In the genomic region with DNA sequence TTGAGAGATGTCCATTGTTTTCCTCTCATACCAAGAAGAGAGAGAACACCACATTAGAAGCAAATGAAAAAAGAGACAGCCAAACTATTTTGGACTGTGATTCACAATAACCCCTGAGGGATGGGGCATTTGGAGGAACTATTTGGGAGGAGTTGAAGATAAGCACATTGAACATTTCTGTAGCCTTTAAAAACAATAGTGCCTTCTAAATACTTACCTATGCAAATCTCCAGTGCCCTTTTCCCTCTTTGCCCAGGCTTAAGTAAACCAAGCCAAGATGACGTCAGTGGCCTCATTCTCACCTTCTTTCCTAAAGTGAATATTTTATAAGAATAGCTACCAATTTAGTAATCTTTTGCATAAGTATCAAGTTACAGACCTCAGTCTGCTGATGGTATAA, we compare ENCODE assay signal across 18 cellular contexts.
DNase-seq lines count a peak whose midpoint lies in the region; ATAC-seq, FAIRE-seq and TF ChIP-seq lines count a peak whose summit lies in the region.
"Had no signal": no experiment of that assay in that cellular context is flagged by ENCODE, and none has a peak within 500 bp of the region (broad histone marks: within the 10 kb centered on the region; RNA-seq: fewer than 3 reads in every experiment).

No MANE protein-coding gene starts in this region.

- H3K4me2 ChIP-seq in OCI-LY7 (ENCODE audit: low read length): no peak overlapping the region

- WGBS in heart left ventricle, 4 donors: 52 to 72% (median 57%) methylated on average over 1 of the region's 1 CpG

- H3K4me1 Mint-ChIP-seq in Calu3 (ENCODE audit: low read depth, unreplicated experiment): peaks cover 61% of the 10 kb centered on the region

- DNase-seq in Calu3 (peak; percentile 17), RWPE2 (ENCODE audit: low spot score) (no peak), heart left ventricle (no peak), pulmonary artery endothelial cell (ENCODE audit: low read depth, low spot score) (peak; percentile 66), OCI-LY7 (ENCODE audit: low spot score) (no peak), D721Med (ENCODE audit: insufficient read length, low spot score) (no peak), DMS79 treated with DMSO at 0.1 percent for 48 hours (lab: John Stamatoyannopoulos, UW) (no peak)
- DNase-seq: C1 segment of cervical spinal cord; CD8-positive, alpha-beta memory T cell; DMS79; KG1; NCI-H1417; NCI-H187 treated with DMSO at 0.1 percent for 48 hours; NCI-H2227 treated with DMSO at 0.1 percent for 48 hours; NCI-H524; PC-3 had no signal

- peaks cover 5% of the 10 kb centered on the region for H3K36me3 Mint-ChIP-seq in Calu3 (ENCODE audit: insufficient read depth, unreplicated experiment)
- H3K36me3 Mint-ChIP-seq: CD8-positive, alpha-beta memory T cell had no signal

- no peak overlapping the region for H2AFZ ChIP-seq in OCI-LY7 (ENCODE audit: low read length)

- no peaks in the 10 kb centered on the region for H3K9me2 ChIP-seq in OCI-LY7 (ENCODE audit: insufficient read depth, low read length)

- POLR2A ChIA-PET in OCI-LY7 (lab: Charles Lee): no interaction called here

- BruUV-seq in Calu3 (replicated peaks; lab: Mats Ljungman, UMichigan) (no TSS peak), OCI-LY7 (replicated peaks; lab: Mats Ljungman, UMichigan) (no TSS peak)

- no peaks in the 10 kb centered on the region for H3K27me3 ChIP-seq in RWPE2 (ENCODE audit: insufficient read depth, poor library complexity, severe bottlenecking)
- no peaks in the 10 kb centered on the region for H3K27me3 ChIP-seq in heart left ventricle
- H3K27me3 ChIP-seq: SJSA1 had no signal

- H3K9me3 ChIP-seq in RWPE2 (ENCODE audit: severe bottlenecking) (no peaks in the 10 kb centered on the region), heart left ventricle (peaks cover 0 to 3% (median 0%) of the 10 kb centered on the region in 12 donors), OCI-LY7 (ENCODE audit: low read length) (no peaks in the 10 kb centered on the region)
- H3K9me3 ChIP-seq: SJSA1 had no signal

- H3K79me2 ChIP-seq in OCI-LY7 (ENCODE audit: insufficient read depth, low read depth, low read length): no peaks in the 10 kb centered on the region

- CTCF ChIA-PET in Calu3 (lab: Charles Lee) (no interaction called here), OCI-LY7 (lab: Charles Lee; ENCODE audit: unreplicated experiment) (no interaction called here)

- H3K4me1 ChIP-seq in RWPE2 (ENCODE audit: insufficient read depth, poor library complexity, severe bottlenecking) (peaks cover 50% of the 10 kb centered on the region), heart left ventricle (peaks cover 0 to 74% (median 33%) of the 10 kb centered on the region in 12 donors), OCI-LY7 (ENCODE audit: insufficient read depth, low read length, poor library complexity, severe bottlenecking) (no peaks in the 10 kb centered on the region)

- no peak overlapping the region for H3K4me3 Mint-ChIP-seq in Calu3 (ENCODE audit: low read depth, unreplicated experiment)
- H3K4me3 Mint-ChIP-seq: CD8-positive, alpha-beta memory T cell had no signal

- no peaks in the 10 kb centered on the region for H4K20me1 ChIP-seq in OCI-LY7 (ENCODE audit: insufficient read depth, low read length)

- H3K9me3 Mint-ChIP-seq in Calu3 (ENCODE audit: low read depth, unreplicated experiment): no peaks in the 10 kb centered on the region
- H3K9me3 Mint-ChIP-seq: CD8-positive, alpha-beta memory T cell had no signal

- H3K4me3 ChIP-seq in RWPE2 (ENCODE audit: severe bottlenecking) (no peak overlapping the region), heart left ventricle (no peak overlapping the region), OCI-LY7 (ENCODE audit: low read depth, low read length, poor library complexity, severe bottlenecking) (no peak overlapping the region)
- H3K4me3 ChIP-seq: SJSA1 had no signal

- TF ChIP-seq POLR2A in heart left ventricle (IDR thresholded peaks at IDR 0.05): no peak

- H3K27me3 Mint-ChIP-seq in Calu3 (ENCODE audit: unreplicated experiment): no peaks in the 10 kb centered on the region

- ATAC-seq in RWPE2 (ENCODE audit: low read depth): peak; percentile 15; the same call in 2 of the 3 replicates
- peak in 2 of 4 donors; percentile 9 to 24 for ATAC-seq in heart left ventricle
- ATAC-seq: PC-3 had no signal

- FAIRE-seq in D721Med (lab: Jason Lieb, UNC): no peak

- no peak overlapping the region for H3K27ac Mint-ChIP-seq in Calu3 (ENCODE audit: unreplicated experiment)
- H3K27ac Mint-ChIP-seq: CD8-positive, alpha-beta memory T cell had no signal

- intact Hi-C loops in Calu3 (cut with micrococcal nuclease; ENCODE audit: unreplicated experiment): no loop called here
- intact Hi-C loops in heart left ventricle (cut with DNase I): loop anchor here in 4 of 10 donors (5.0 to 10.0 kb wide), 3 partner anchors 46 to 116 kb away; a partner anchor contains a TSS
- intact Hi-C loops in OCI-LY7 (cut with micrococcal nuclease; ENCODE audit: unreplicated experiment): no loop called here

- H3K27ac ChIP-seq in RWPE2 (ENCODE audit: poor library complexity, severe bottlenecking) (peak overlapping the region; percentile 98), heart left ventricle (peak overlapping the region in 10 of 12 donors; percentile 44 to 80 (median 62)), OCI-LY7 (ENCODE audit: low read depth, low read length, poor library complexity, severe bottlenecking) (no peak overlapping the region)
- H3K27ac ChIP-seq: RWPE1, SJSA1 had no signal

- TF ChIP-seq CTCF in Calu3 (IDR thresholded peaks at IDR 0.05; ENCODE audit: unreplicated experiment): no peak
- TF ChIP-seq CTCF in RWPE2 (IDR thresholded peaks at IDR 0.05; ENCODE audit: poor library complexity, severe bottlenecking): no peak
- no peak for TF ChIP-seq CTCF in heart left ventricle (IDR thresholded peaks at IDR 0.05)
- TF ChIP-seq CTCF in OCI-LY7 (conservative IDR thresholded peaks at IDR 0.05; ENCODE audit: low read length): no peak
- TF ChIP-seq CTCF in D721Med (IDR thresholded peaks at IDR 0.05; ENCODE audit: insufficient read depth, missing control alignments): no peak

- no peaks in the 10 kb centered on the region for H3K36me3 ChIP-seq in RWPE2 (ENCODE audit: low read depth)
- no peaks in the 10 kb centered on the region for H3K36me3 ChIP-seq in heart left ventricle
- no peaks in the 10 kb centered on the region for H3K36me3 ChIP-seq in OCI-LY7 (ENCODE audit: insufficient read depth, low read length)
- H3K36me3 ChIP-seq: SJSA1 had no signal

Comparison
In these comparisons a context has a peak if more than half of its experiments do, and no peak if none do; other contexts are left out.
1. DNase-seq: peak in Calu3 (single experiment) and pulmonary artery endothelial cell (single experiment); none in RWPE2 (single experiment), heart left ventricle (0 of 5), OCI-LY7 (single experiment), D721Med (single experiment) and DMS79 treated with DMSO at 0.1 percent for 48 hours (single experiment).